ENCODE assay signal across 8 cellular contexts in the genomic region with DNA sequence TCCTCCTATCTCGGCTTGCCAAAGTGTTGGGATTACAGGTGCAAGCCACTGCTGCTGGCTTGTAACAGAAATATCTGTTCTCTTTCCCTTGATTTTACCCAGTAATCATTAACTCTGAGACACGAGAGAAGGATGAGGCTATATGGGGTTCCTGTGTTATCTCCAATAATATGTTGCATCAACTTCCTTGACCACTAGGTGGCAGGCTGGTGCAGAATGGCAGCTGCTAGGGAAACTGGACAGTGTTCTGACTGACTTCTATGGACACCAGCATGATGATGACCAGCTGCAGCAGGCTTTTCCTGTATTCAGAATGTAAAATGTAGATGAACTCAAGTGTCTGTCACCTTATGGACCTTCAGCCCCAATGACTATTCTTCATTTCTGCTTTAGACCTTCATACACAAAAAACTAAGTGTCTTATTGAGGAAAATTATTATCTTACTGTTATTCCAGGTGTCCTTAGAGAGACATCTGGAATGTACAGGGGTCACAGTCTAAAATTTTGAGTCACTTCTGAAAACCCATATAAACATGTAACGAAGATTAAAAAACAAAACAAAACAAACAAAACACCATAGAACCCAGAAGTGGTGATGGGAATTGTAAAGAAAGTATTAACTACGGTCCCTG. TPM values are rescaled to one million over a fixed set of nuclear protein-coding genes. Genes with fewer than 3 reads are reported as not detected.
DNase-seq lines count a peak whose midpoint lies in the region; ATAC-seq and TF ChIP-seq lines count a peak whose summit lies in the region.

No MANE protein-coding gene starts in this region.

- H3K9me3 ChIP-seq in thoracic aorta, result no peaks in the 10 kb centered on the region

- no peaks in the 10 kb centered on the region for H3K4me1 ChIP-seq in thoracic aorta (ENCODE audit: control insufficient read depth in 1 of 2, low read depth in 2 of 2)

- H3K4me3 Mint-ChIP-seq in neural crest cell, result no peak overlapping the region

- peak; percentile 96 for ATAC-seq in GM19452 (IDR thresholded peaks at IDR 0.05; ENCODE audit: unreplicated experiment)
- ATAC-seq in HG03469 (IDR thresholded peaks at IDR 0.05; ENCODE audit: unreplicated experiment), result peak; percentile 88
- no peak for ATAC-seq in thoracic aorta (ENCODE audit: insufficient number of reproducible peaks, low FRiP score, low read depth)

- no peak overlapping the region for H3K27ac Mint-ChIP-seq in neural crest cell (ENCODE audit: unreplicated experiment)

- no peaks in the 10 kb centered on the region for H3K27me3 ChIP-seq in thoracic aorta (replicated peaks; ENCODE audit: insufficient read depth)

- H3K27me3 Mint-ChIP-seq in neural crest cell (ENCODE audit: low read depth), result peaks cover 4% of the 10 kb centered on the region

- TF ChIP-seq CTCF in neural crest cell (conservative IDR thresholded peaks at IDR 0.05) (peak; percentile 97), thoracic aorta (IDR thresholded peaks at IDR 0.05) (peak; percentile 79)

- H3K27ac ChIP-seq in thoracic aorta, result no peak overlapping the region

- peak; percentile 55 for DNase-seq in DMS114 treated with DMSO at 0.1 percent for 48 hours (lab: John Stamatoyannopoulos, UW; ENCODE audit: unreplicated experiment)
- peak; percentile 81 for DNase-seq in OCI-M2 (lab: John Stamatoyannopoulos, UW; ENCODE audit: unreplicated experiment)
- DNase-seq in activated T-cell treated with anti-CD3 and anti-CD28 coated beads for 48 hours (ENCODE audit: low read depth), result peak; percentile 50
- DNase-seq in fibroblast of gingiva (ENCODE audit: low read depth), result peak; percentile 57
- DNase-seq in neural crest cell (ENCODE audit: low read depth, low spot score), result peak; percentile 91
- peak; percentile 43 for DNase-seq in thoracic aorta (ENCODE audit: low spot score)

- H3K9me3 Mint-ChIP-seq in neural crest cell, result no peaks in the 10 kb centered on the region

- H3K36me3 ChIP-seq in thoracic aorta, result no peaks in the 10 kb centered on the region

- peaks cover 5% of the 10 kb centered on the region for H3K4me1 Mint-ChIP-seq in neural crest cell

- H3K36me3 Mint-ChIP-seq in neural crest cell (ENCODE audit: low read depth), result no peaks in the 10 kb centered on the region

- H3K4me3 ChIP-seq in thoracic aorta, result no peak overlapping the region

RNA-seq across cellular contexts. Expression of a gene that starts 20.4 kb away (rescaled TPM):
- total RNA-seq in neural crest cell (0.73 and 0.84 TPM in 2 replicates), thoracic aorta (10 to 100 TPM; 12.6 to 21.3 TPM)

RNA-seq across cellular contexts. Expression of a gene that starts 21.8 kb away (rescaled TPM):
- total RNA-seq in neural crest cell (10.7 and 10.8 TPM in 2 replicates), thoracic aorta (10 to 100 TPM; 24.1 to 36.8 TPM)
